In genomic region chr4:15696866-15697265, GRCh38 we compare ENCODE assay signal across 15 cellular contexts. TPM values are rescaled to one million over a fixed set of nuclear protein-coding genes. Genes with fewer than 3 reads are reported as not detected.
DNase-seq lines count a peak whose midpoint lies in the region; ATAC-seq and TF ChIP-seq lines count a peak whose summit lies in the region.
"Had no signal": no experiment of that assay in that cellular context is flagged by ENCODE, and none has a peak within 500 bp of the region (broad histone marks: within the 10 kb centered on the region; RNA-seq: fewer than 3 reads in every experiment).

No MANE protein-coding gene starts in this region.

- H3K4me2 ChIP-seq in DND-41 (ENCODE audit: insufficient read depth, low read length): no peak overlapping the region

- no peaks in the 10 kb centered on the region for H3K27me3 ChIP-seq in DND-41 (ENCODE audit: insufficient read depth, low read length, poor library complexity)
- H3K27me3 ChIP-seq: BLaER1 treated with 17β-estradiol and CSF1 and Interleukin-3, amounts not matched to agents 10 nM and 100 nM had no signal

- no peaks in the 10 kb centered on the region for H3K9me3 ChIP-seq in DND-41 (ENCODE audit: insufficient read depth, low read length, severe bottlenecking)

- peak overlapping the region; percentile 24 to 82 (median 69) for H3K27ac Mint-ChIP-seq in CD14-positive monocyte
- H3K27ac Mint-ChIP-seq: B cell; CD4-positive, CD25-positive, alpha-beta regulatory T cell; CD8-positive, alpha-beta memory T cell; H9 had no signal

- no peaks in the 10 kb centered on the region for H3K36me3 ChIP-seq in DND-41 (ENCODE audit: insufficient read depth, low read length)

- H3K36me3 Mint-ChIP-seq in CD14-positive monocyte: peaks cover 0 to 24% of the 10 kb centered on the region in 2 donors
- H3K36me3 Mint-ChIP-seq: CD4-positive, CD25-positive, alpha-beta regulatory T cell had no signal

- POLR2A ChIA-PET in RWPE1 (lab: Yijun Ruan, JAX; ENCODE audit: low non-redundant PET): no interaction called here

- H3K27ac ChIP-seq in DND-41 (ENCODE audit: low read length): no peak overlapping the region
- H3K27ac ChIP-seq in RWPE1: no peak overlapping the region
- H3K27ac ChIP-seq: BLaER1 treated with 17β-estradiol and CSF1 and Interleukin-3, amounts not matched to agents 10 nM and 100 nM had no signal

- H3K79me2 ChIP-seq in DND-41 (ENCODE audit: insufficient read depth, low read length): no peaks in the 10 kb centered on the region

- TF ChIP-seq CTCF in CD14-positive monocyte (IDR thresholded peaks at IDR 0.05) (no peak), DND-41 (IDR thresholded peaks at IDR 0.05; ENCODE audit: borderline replicate concordance, extremely low read depth, low read length, poor library complexity, severe bottlenecking) (no peak), RWPE1 (conservative IDR thresholded peaks at IDR 0.05; ENCODE audit: low read depth) (no peak)

- peaks cover 0 to 3% (median 0%) of the 10 kb centered on the region in 3 donors for H3K27me3 Mint-ChIP-seq in CD14-positive monocyte (ENCODE audit: low read depth in 3 of 3)

- no peaks in the 10 kb centered on the region for H4K20me1 ChIP-seq in DND-41 (ENCODE audit: insufficient read depth, low read length)
- H4K20me1 ChIP-seq: BLaER1 treated with 17β-estradiol and CSF1 and Interleukin-3, amounts not matched to agents 10 nM and 100 nM had no signal

- H3K9ac ChIP-seq in DND-41 (ENCODE audit: low read depth, low read length): no peak overlapping the region
- H3K9ac ChIP-seq: BLaER1 treated with 17β-estradiol and CSF1 and Interleukin-3, amounts not matched to agents 10 nM and 100 nM had no signal

- DNase-seq in CD14-positive monocyte (ENCODE audit: low spot score): no peak
- DNase-seq in DND-41: no peak
- DNase-seq in amniotic epithelial cell (ENCODE audit: low read depth): peak; percentile 46
- DNase-seq in iris pigment epithelial cell (ENCODE audit: low read depth): peak; percentile 38
- DNase-seq in RWPE1 (ENCODE audit: low spot score): no peak
- DNase-seq: CD4-positive, CD25-positive, alpha-beta regulatory T cell; CD8-positive, alpha-beta memory T cell; COR-L47; GF-D8; H9 had no signal

- ATAC-seq in DND-41 (ENCODE audit: insufficient read depth, low read depth) (peak; percentile 78; the same call in 2 of the 3 replicates), GM19351 (IDR thresholded peaks at IDR 0.05; ENCODE audit: unreplicated experiment) (no peak), GM18870 (IDR thresholded peaks at IDR 0.05; ENCODE audit: unreplicated experiment) (no peak)
- ATAC-seq: HepG2 had no signal

- CTCF ChIA-PET in RWPE1 (lab: Yijun Ruan, JAX): no interaction called here

- H3K4me1 Mint-ChIP-seq in CD14-positive monocyte: peaks cover 72% of the 10 kb centered on the region
- H3K4me1 Mint-ChIP-seq: B cell; CD4-positive, CD25-positive, alpha-beta regulatory T cell had no signal

- H3K4me3 Mint-ChIP-seq in CD14-positive monocyte: no peak overlapping the region
- H3K4me3 Mint-ChIP-seq: B cell; CD4-positive, CD25-positive, alpha-beta regulatory T cell; CD8-positive, alpha-beta memory T cell; H9 had no signal

- H3K9me3 Mint-ChIP-seq in CD14-positive monocyte: peaks cover 2 to 20% (median 10%) of the 10 kb centered on the region in 7 donors
- H3K9me3 Mint-ChIP-seq: CD8-positive, alpha-beta memory T cell had no signal

- peaks cover 7% of the 10 kb centered on the region for H3K4me1 ChIP-seq in DND-41 (ENCODE audit: insufficient read depth, low read length)

- no peak overlapping the region for H3K4me3 ChIP-seq in DND-41 (ENCODE audit: low read depth in 1 of 2, low read length in 2 of 2)
- H3K4me3 ChIP-seq: BLaER1 treated with 17β-estradiol and CSF1 and Interleukin-3, amounts not matched to agents 10 nM and 100 nM had no signal

- no peak overlapping the region for H2AFZ ChIP-seq in DND-41 (ENCODE audit: low read depth, low read length)

- intact Hi-C loops in CD14-positive monocyte (cut with micrococcal nuclease): no loop called here

RNA-seq across cellular contexts. Expression of gene BST1, which starts 6.0 kb away (rescaled TPM):
- 100 to 1,000 TPM; 266 to 297 TPM for polyA plus RNA-seq in CD14-positive monocyte

RNA-seq across cellular contexts. Expression of gene FAM200B, which starts 15.2 kb away (rescaled TPM):
- polyA plus RNA-seq in CD14-positive monocyte: 100 to 1,000 TPM; 151 to 169 TPM

RNA-seq across cellular contexts. Expression of gene FBXL5, which starts 41.7 kb away (rescaled TPM):
- polyA plus RNA-seq in CD14-positive monocyte: 100 to 1,000 TPM; 484 to 518 TPM

Comparison
In these comparisons a context has a peak if more than half of its experiments do, and no peak if none do; other contexts are left out.
1. DNase-seq: peak in amniotic epithelial cell (single experiment) and iris pigment epithelial cell (single experiment); none in CD14-positive monocyte (single experiment), DND-41 (single experiment) and RWPE1 (single experiment).